21 cellular contexts compared by ENCODE assay signal in genomic region chr10:49595003-49595712, GRCh38. TPM values are rescaled to one million over a fixed set of nuclear protein-coding genes. Genes with fewer than 3 reads are reported as not detected.
"Had no signal": no experiment of that assay in that cellular context is flagged by ENCODE, and none has a peak within 500 bp of the region (broad histone marks: within the 10 kb centered on the region; RNA-seq: fewer than 3 reads in every experiment).

No MANE protein-coding gene starts in this region.

- H3K4me3 ChIP-seq: coronary artery, gastroesophageal sphincter, heart left ventricle, left ventricle myocardium inferior, neural progenitor cell, ovary, suprapubic skin had no signal

- H3K36me3 Mint-ChIP-seq: activated naive CD4-positive, alpha-beta T cell treated with anti-CD3 and anti-CD28 coated beads, Interleukin-2, amount 10 ng/mL, durations not matched to agents 7 days and 5 days; brain; neural progenitor cell; type B pancreatic cell; WTC11 had no signal

- H3K9me3 Mint-ChIP-seq: activated naive CD4-positive, alpha-beta T cell treated with anti-CD3 and anti-CD28 coated beads, Interleukin-2, amount 10 ng/mL, durations not matched to agents 7 days and 5 days; activated naive CD8-positive, alpha-beta T cell treated with anti-CD3 and anti-CD28 coated beads, Interleukin-2, amount 50 U/mL, for 24 hours; activated T-cell treated with anti-CD3 and anti-CD28 coated beads, Interleukin-2, amount 50 U/mL, for 4 hours; brain; neural progenitor cell; T-helper 2 cell treated with Interferon-gamma antibody and Interleukin-4, amounts not matched to agents 5 μg/mL and 100 μg/mL, for 36 hours; type B pancreatic cell had no signal

- H2AFZ ChIP-seq: neural progenitor cell had no signal

- H3K36me3 ChIP-seq: gastroesophageal sphincter, heart left ventricle, left ventricle myocardium inferior, neural progenitor cell, ovary, suprapubic skin had no signal

- H3K27ac ChIP-seq: coronary artery, gastroesophageal sphincter, heart left ventricle, left ventricle myocardium inferior, neural progenitor cell, ovary, suprapubic skin had no signal

- H3K27me3 ChIP-seq: neural progenitor cell, ovary had no signal

- H3K4me3 Mint-ChIP-seq: activated CD4-positive, alpha-beta T cell treated with anti-CD3 and anti-CD28 coated beads for 36 hours; activated naive CD4-positive, alpha-beta T cell treated with anti-CD3 and anti-CD28 coated beads, Interleukin-2, amount 10 ng/mL, durations not matched to agents 7 days and 5 days; activated naive CD8-positive, alpha-beta T cell treated with anti-CD3 and anti-CD28 coated beads, Interleukin-2, amount 50 U/mL, for 24 hours; activated T-cell treated with anti-CD3 and anti-CD28 coated beads, Interleukin-2, amount 50 U/mL, for 4 hours; neural progenitor cell; stimulated activated naive CD8-positive, alpha-beta T cell treated with anti-CD3 and anti-CD28 coated beads, Interleukin-15, amount 100 ng/mL, for 72 hours; T-helper 2 cell treated with Interferon-gamma antibody and Interleukin-4, amounts not matched to agents 5 μg/mL and 100 μg/mL, for 36 hours; WTC11 had no signal

- H3K4me1 Mint-ChIP-seq: activated CD4-positive, alpha-beta T cell treated with anti-CD3 and anti-CD28 coated beads for 36 hours; activated naive CD4-positive, alpha-beta T cell treated with anti-CD3 and anti-CD28 coated beads, Interleukin-2, amount 10 ng/mL, durations not matched to agents 7 days and 5 days had no signal

- H3K4me2 ChIP-seq: neural progenitor cell had no signal

- H3K27ac Mint-ChIP-seq: activated CD4-positive, alpha-beta T cell treated with anti-CD3 and anti-CD28 coated beads for 36 hours; activated naive CD4-positive, alpha-beta T cell treated with anti-CD3 and anti-CD28 coated beads, Interleukin-2, amount 10 ng/mL, durations not matched to agents 7 days and 5 days; activated naive CD8-positive, alpha-beta T cell treated with anti-CD3 and anti-CD28 coated beads, Interleukin-2, amount 50 U/mL, for 24 hours; brain; neural progenitor cell; stimulated activated naive CD8-positive, alpha-beta T cell treated with anti-CD3 and anti-CD28 coated beads, Interleukin-15, amount 100 ng/mL, for 72 hours; T-helper 2 cell treated with Interferon-gamma antibody and Interleukin-4, amounts not matched to agents 5 μg/mL and 100 μg/mL, for 36 hours; type B pancreatic cell; WTC11 had no signal

- H3K4me1 ChIP-seq: gastroesophageal sphincter, heart left ventricle, left ventricle myocardium inferior, neural progenitor cell, suprapubic skin had no signal

- ATAC-seq: activated CD4-positive, alpha-beta T cell treated with anti-CD3 and anti-CD28 coated beads for 36 hours; activated naive CD8-positive, alpha-beta T cell treated with anti-CD3 and anti-CD28 coated beads, Interleukin-2, amount 50 U/mL, for 24 hours; activated T-cell treated with anti-CD3 and anti-CD28 coated beads, Interleukin-2, amount 50 U/mL, for 4 hours; gastroesophageal sphincter; stimulated activated naive CD8-positive, alpha-beta T cell treated with anti-CD3 and anti-CD28 coated beads, Interleukin-15, amount 100 ng/mL, for 72 hours had no signal

- DNase-seq: activated T-cell treated with anti-CD3 and anti-CD28 coated beads, Interleukin-2, amount 50 U/mL, for 4 hours; central memory CD4-positive, alpha-beta T cell; left ventricle myocardium inferior; stimulated activated naive CD8-positive, alpha-beta T cell treated with anti-CD3 and anti-CD28 coated beads, Interleukin-15, amount 100 ng/mL, for 72 hours had no signal

- H3K9me3 ChIP-seq: gastroesophageal sphincter, heart left ventricle, left ventricle myocardium inferior, ovary, suprapubic skin had no signal

- FAIRE-seq: small intestine had no signal

- H3K9ac ChIP-seq: neural progenitor cell had no signal

RNA-seq across cellular contexts. Expression of gene SLC18A3, which starts 15.0 kb away (rescaled TPM):
- total RNA-seq: activated CD4-positive, alpha-beta T cell treated with anti-CD3 and anti-CD28 coated beads for 36 hours; activated T-cell treated with anti-CD3 and anti-CD28 coated beads, Interleukin-2, amount 50 U/mL, for 4 hours; esophagus mucosa; heart left ventricle; left ventricle myocardium inferior; mammary epithelial cell; ovary; pulmonary artery endothelial cell; suprapubic skin had no signal
- polyA plus RNA-seq: heart left ventricle, mammary epithelial cell, ovary had no signal

RNA-seq across cellular contexts. Expression of gene CHAT, which starts 18.7 kb away (rescaled TPM):
- total RNA-seq: activated CD4-positive, alpha-beta T cell treated with anti-CD3 and anti-CD28 coated beads for 36 hours; activated T-cell treated with anti-CD3 and anti-CD28 coated beads, Interleukin-2, amount 50 U/mL, for 4 hours; esophagus mucosa; heart left ventricle; left ventricle myocardium inferior; mammary epithelial cell; ovary; pulmonary artery endothelial cell; suprapubic skin; WTC11 had no signal
- polyA plus RNA-seq: heart left ventricle, mammary epithelial cell, ovary had no signal
